Comparison of ENCODE assay signal across 8 cellular contexts in genomic region chr7:73734619-73735525, GRCh38. TPM values are rescaled to one million over a fixed set of nuclear protein-coding genes. Genes with fewer than 3 reads are reported as not detected.
DNase-seq lines count a peak whose midpoint lies in the region; ATAC-seq and TF ChIP-seq lines count a peak whose summit lies in the region.

No MANE protein-coding gene starts in this region.

- H3K4me3 Mint-ChIP-seq in activated CD4-positive, alpha-beta T cell treated with anti-CD3 and anti-CD28 coated beads for 36 hours: no peak overlapping the region

- POLR2A ChIA-PET in activated CD4-positive, alpha-beta T cell treated with anti-CD3 and anti-CD28 coated beads for 36 hours (lab: Charles Lee): interaction anchor here (0.6 kb wide), 3 partner anchors 9 to 212 kb away, joined by 3 read pairs; no protein-coding TSS in a partner anchor

- H3K9me3 Mint-ChIP-seq in activated CD4-positive, alpha-beta T cell treated with anti-CD3 and anti-CD28 coated beads for 36 hours (ENCODE audit: low read depth): no peaks in the 10 kb centered on the region

- peak overlapping the region; percentile 41 for H3K27ac Mint-ChIP-seq in activated CD4-positive, alpha-beta T cell treated with anti-CD3 and anti-CD28 coated beads for 36 hours

- CTCF ChIA-PET in activated CD4-positive, alpha-beta T cell treated with anti-CD3 and anti-CD28 coated beads for 36 hours (lab: Charles Lee): interaction anchor here (0.6 to 4.9 kb wide), 17 partner anchors 10 to 266 kb away, joined by 3 to 56 read pairs (median 3); partner anchors contain the start of gene TBL2

- peaks cover 19% of the 10 kb centered on the region for H3K4me1 Mint-ChIP-seq in activated CD4-positive, alpha-beta T cell treated with anti-CD3 and anti-CD28 coated beads for 36 hours

- peak; percentile 46 for ATAC-seq in HG03280 (IDR thresholded peaks at IDR 0.05; ENCODE audit: unreplicated experiment)
- ATAC-seq in activated CD4-positive, alpha-beta T cell treated with anti-CD3 and anti-CD28 coated beads for 36 hours: peak; percentile 62
- no peak for ATAC-seq in GM21576 (IDR thresholded peaks at IDR 0.05; ENCODE audit: unreplicated experiment)

- intact Hi-C loops in activated CD4-positive, alpha-beta T cell treated with anti-CD3 and anti-CD28 coated beads for 36 hours (cut with DNase I, micrococcal nuclease): loop anchor here (1.0 to 10.0 kb wide), 12 partner anchors 16 to 908 kb away; partner anchors contain the start of genes BCL7B (in 1 of the 2), EIF4H (in 1 of the 2), MLXIPL (in 1 of the 2) and STX1A (in 1 of the 2)

- no peaks in the 10 kb centered on the region for H3K27me3 Mint-ChIP-seq in activated CD4-positive, alpha-beta T cell treated with anti-CD3 and anti-CD28 coated beads for 36 hours

- DNase-seq in NCI-H524 (lab: John Stamatoyannopoulos, UW) (peak; percentile 84 to 87), dedifferentiated amniotic fluid mesenchymal stem cell (ENCODE audit: extremely low spot score) (peak; percentile 79), lung microvascular endothelial cell (ENCODE audit: low read depth in 2 of 2) (peak; percentile 77 to 79)
- DNase-seq in activated CD4-positive, alpha-beta T cell treated with anti-CD3 and anti-CD28 coated beads for 36 hours: peak; percentile 90
- peak; percentile 59 to 68 for DNase-seq in stimulated activated CD8-positive, alpha-beta memory T cell treated with anti-CD3 and anti-CD28 coated beads, Interleukin-2, amount 100 ng/mL, for 1 hour (ENCODE audit: low read depth in 2 of 2)

- peaks cover 6% of the 10 kb centered on the region for H3K36me3 Mint-ChIP-seq in activated CD4-positive, alpha-beta T cell treated with anti-CD3 and anti-CD28 coated beads for 36 hours (ENCODE audit: low read depth)

- TF ChIP-seq CTCF in GM12875 (IDR thresholded peaks at IDR 0.05; ENCODE audit: borderline replicate concordance, insufficient read depth, low read depth, low read length): peak; percentile 90

- H3K4me3 ChIP-seq in GM12875 (ENCODE audit: low read depth, low read length): no peak overlapping the region

RNA-seq across cellular contexts. Expression of gene ABHD11, which starts 3.7 kb away (rescaled TPM):
- 10 to 100 TPM; 14.4 to 17.8 TPM for total RNA-seq in activated CD4-positive, alpha-beta T cell treated with anti-CD3 and anti-CD28 coated beads for 36 hours
- 5.2 and 7.2 TPM in 2 replicates for total RNA-seq in lung microvascular endothelial cell

RNA-seq across cellular contexts. Expression of gene STX1A, which starts 15.4 kb away (rescaled TPM):
- 10 to 100 TPM; 16.6 to 16.8 TPM for total RNA-seq in activated CD4-positive, alpha-beta T cell treated with anti-CD3 and anti-CD28 coated beads for 36 hours
- total RNA-seq in lung microvascular endothelial cell: 4.0 and 7.2 TPM in 2 replicates

RNA-seq across cellular contexts. Expression of gene CLDN3, which starts 35.2 kb away (rescaled TPM):
- total RNA-seq in activated CD4-positive, alpha-beta T cell treated with anti-CD3 and anti-CD28 coated beads for 36 hours: not detected
- 0.44 and 0.60 TPM in 2 replicates for total RNA-seq in lung microvascular endothelial cell

RNA-seq across cellular contexts. Expression of gene BUD23, which starts 51.5 kb away (rescaled TPM):
- 10 to 100 TPM; 71.4 to 95.5 TPM for total RNA-seq in activated CD4-positive, alpha-beta T cell treated with anti-CD3 and anti-CD28 coated beads for 36 hours
- 30.6 and 31.2 TPM in 2 replicates for total RNA-seq in lung microvascular endothelial cell

RNA-seq across cellular contexts. Expression of gene DNAJC30, which starts 51.6 kb away (rescaled TPM):
- total RNA-seq in activated CD4-positive, alpha-beta T cell treated with anti-CD3 and anti-CD28 coated beads for 36 hours: 1 to 10 TPM; 6.9 to 7.8 TPM
- 1.7 and 2.4 TPM in 2 replicates for total RNA-seq in lung microvascular endothelial cell
